1 cellular context compared by ENCODE assay signal in genomic region chr6:21595951-21596378, GRCh38.
TF ChIP-seq lines count a peak whose summit lies in the region.

No MANE protein-coding gene starts in this region.

TF ChIP-seq in HEK293, 187 proteins besides CTCF, POLR2A, EP300 and RAD21 (continued from another document):
- TF ChIP-seq ATF2 (tag by site-specific recombination; IDR thresholded peaks at IDR 0.05; ENCODE audit: low read depth) (no peak), ZNF585B (tag by site-specific recombination; IDR thresholded peaks at IDR 0.05) (no peak), ELK4 (IDR thresholded peaks at IDR 0.05; ENCODE audit: borderline replicate concordance, low read depth, low read length) (no peak), FEZF1 (tag by site-specific recombination; IDR thresholded peaks at IDR 0.05) (0 out of 2 replicates have a peak, but pooled peaks have one; percentile 10), ZNF26 (tag by site-specific recombination; IDR thresholded peaks at IDR 0.05) (no peak), ZNF324 (tag by site-specific recombination; IDR thresholded peaks at IDR 0.05) (no peak), ZBTB8A (tag by site-specific recombination; IDR thresholded peaks at IDR 0.05) (peak; percentile 69), ZNF155 (tag by site-specific recombination; IDR thresholded peaks at IDR 0.05) (no peak), ZNF184 (tag by site-specific recombination; IDR thresholded peaks at IDR 0.05) (no peak), ZBTB1 (tag by site-specific recombination; IDR thresholded peaks at IDR 0.05) (no peak), ZNF24 (tag by site-specific recombination; IDR thresholded peaks at IDR 0.05) (no peak), TCF7L2 (IDR thresholded peaks at IDR 0.05; ENCODE audit: borderline replicate concordance, low read depth, low read length) (no peak), ZNF707 (tag by site-specific recombination; IDR thresholded peaks at IDR 0.05) (no peak), ZNF76 (tag by site-specific recombination; IDR thresholded peaks at IDR 0.05; ENCODE audit: borderline replicate concordance, low read depth) (no peak), ZNF621 (tag by site-specific recombination; IDR thresholded peaks at IDR 0.05) (no peak), ZNF16 (tag by site-specific recombination; IDR thresholded peaks at IDR 0.05; ENCODE audit: low read depth) (no peak), RBAK (tag by site-specific recombination; IDR thresholded peaks at IDR 0.05) (no peak), PBX3 (CRISPR knock-in tag; IDR thresholded peaks at IDR 0.05) (no peak), MYNN (tag by site-specific recombination; IDR thresholded peaks at IDR 0.05; ENCODE audit: borderline replicate concordance) (no peak), ZNF561 (tag by site-specific recombination; IDR thresholded peaks at IDR 0.05; ENCODE audit: borderline replicate concordance) (no peak; the same call in 1 of the 2 replicates), ZNF664 (tag by site-specific recombination; IDR thresholded peaks at IDR 0.05) (no peak), PATZ1 (tag by site-specific recombination; IDR thresholded peaks at IDR 0.05) (peak; percentile 76), ZNF529 (tag by site-specific recombination; IDR thresholded peaks at IDR 0.05; ENCODE audit: insufficient replicate concordance) (no peak), SP7 (tag by site-specific recombination; IDR thresholded peaks at IDR 0.05) (peak; percentile 53), ZNF521 (tag by site-specific recombination; IDR thresholded peaks at IDR 0.05) (no peak), GLI2 (tag by site-specific recombination; IDR thresholded peaks at IDR 0.05; ENCODE audit: borderline replicate concordance, low read depth) (no peak), ZNF658 (tag by site-specific recombination; IDR thresholded peaks at IDR 0.05) (no peak), SETDB1 (IDR thresholded peaks at IDR 0.05; ENCODE audit: insufficient read length, low read length) (no peak), PRDM6 (tag by site-specific recombination; IDR thresholded peaks at IDR 0.05) (no peak), ZNF416 (tag by site-specific recombination; IDR thresholded peaks at IDR 0.05) (no peak), ZNF629 (tag by site-specific recombination; IDR thresholded peaks at IDR 0.05) (0 out of 2 replicates have a peak, but pooled peaks have one; percentile 10), ZSCAN18 (tag by site-specific recombination; IDR thresholded peaks at IDR 0.05) (no peak), ZNF610 (tag by site-specific recombination; IDR thresholded peaks at IDR 0.05; ENCODE audit: borderline replicate concordance) (no peak), ZNF560 (tag by site-specific recombination; IDR thresholded peaks at IDR 0.05; ENCODE audit: borderline replicate concordance) (no peak), ZBTB11 (tag by site-specific recombination; conservative IDR thresholded peaks at IDR 0.05; ENCODE audit: low read depth) (0 out of 2 replicates have a peak, but pooled peaks have one; percentile 27), PRDM4 (tag by site-specific recombination; IDR thresholded peaks at IDR 0.05) (peak; percentile 12; the same call in 1 of the 2 replicates), ZNF768 (tag by site-specific recombination; IDR thresholded peaks at IDR 0.05) (no peak), ZFP69B (tag by site-specific recombination; IDR thresholded peaks at IDR 0.05) (peak; percentile 56; the same call in 1 of the 2 replicates), ZNF202 (tag by site-specific recombination; IDR thresholded peaks at IDR 0.05; ENCODE audit: borderline replicate concordance) (no peak), GLIS2 (tag by site-specific recombination; IDR thresholded peaks at IDR 0.05) (peak; percentile 45; the same call in 1 of the 2 replicates), KLF10 (tag by site-specific recombination; IDR thresholded peaks at IDR 0.05) (no peak), SP2 (tag by site-specific recombination; IDR thresholded peaks at IDR 0.05) (no peak)
